9 cellular contexts compared by ENCODE assay signal in genomic region chr17:6070895-6071511, GRCh38. TPM values are rescaled to one million over a fixed set of nuclear protein-coding genes. Genes with fewer than 3 reads are reported as not detected.
DNase-seq lines count a peak whose midpoint lies in the region; ATAC-seq, FAIRE-seq and TF ChIP-seq lines count a peak whose summit lies in the region.
"Had no signal": no experiment of that assay in that cellular context is flagged by ENCODE, and none has a peak within 500 bp of the region (broad histone marks: within the 10 kb centered on the region; RNA-seq: fewer than 3 reads in every experiment).

No MANE protein-coding gene starts in this region.

- H3K9me3 ChIP-seq in subcutaneous abdominal adipose tissue (ENCODE audit: control insufficient read depth in 5 of 5, low read length in 5 of 5) = no peaks in the 10 kb centered on the region

- in situ Hi-C loops in brain microvascular endothelial cell (cut with HindIII; ENCODE audit: low pct_ligation_motif_present, low sequenced_read_pairs) = no loop called here

- TF ChIP-seq CTCF in brain microvascular endothelial cell (IDR thresholded peaks at IDR 0.05; ENCODE audit: low read depth, low read length, missing control alignments) = no peak
- TF ChIP-seq CTCF in D721Med (IDR thresholded peaks at IDR 0.05; ENCODE audit: insufficient read depth, missing control alignments) = no peak

- peak overlapping the region in 2 of 5 donors; percentile 0 to 43 for H3K9ac ChIP-seq in subcutaneous abdominal adipose tissue (ENCODE audit: low read length in 5 of 5)

- H3K27ac ChIP-seq in brain microvascular endothelial cell (no peak overlapping the region), subcutaneous abdominal adipose tissue (ENCODE audit: low read depth, low read length) (no peak overlapping the region)
- H3K27ac ChIP-seq: C4-2B had no signal

- DNase-seq in NCI-H2081 (lab: John Stamatoyannopoulos, UW) = peak; percentile 15 to 16
- no peak for DNase-seq in NCI-H2081 treated with DMSO at 0.1 percent for 48 hours (lab: John Stamatoyannopoulos, UW)
- no peak for DNase-seq in brain microvascular endothelial cell
- peak; percentile 75 for DNase-seq in left kidney (ENCODE audit: low read depth, low spot score)
- DNase-seq in D721Med (ENCODE audit: insufficient read length, low spot score) = no peak

- H3K4me3 ChIP-seq in brain microvascular endothelial cell (ENCODE audit: low read depth, low read length) (peak overlapping the region; percentile 9), subcutaneous abdominal adipose tissue (ENCODE audit: low read depth in 1 of 5, low read length in 5 of 5) (peak overlapping the region; percentile 59 to 75 (median 71))

- no peak for ATAC-seq in esophagus mucosa
- ATAC-seq in GM19395 (IDR thresholded peaks at IDR 0.05; ENCODE audit: unreplicated experiment) = no peak

- FAIRE-seq in D721Med (lab: Jason Lieb, UNC) = no peak

- H3K36me3 ChIP-seq in brain microvascular endothelial cell (replicated peaks) (no peaks in the 10 kb centered on the region), subcutaneous abdominal adipose tissue (ENCODE audit: control insufficient read depth in 5 of 5, insufficient read depth in 5 of 5, low read length in 5 of 5) (no peaks in the 10 kb centered on the region)

- H3K27me3 ChIP-seq in brain microvascular endothelial cell (replicated peaks) = peaks cover 24% of the 10 kb centered on the region
- H3K27me3 ChIP-seq in subcutaneous abdominal adipose tissue (ENCODE audit: control insufficient read depth in 5 of 5, insufficient read depth in 4 of 5, low read length in 5 of 5) = peaks cover 9 to 44% (median 28%) of the 10 kb centered on the region in 5 donors

- H3K4me1 ChIP-seq in subcutaneous abdominal adipose tissue (ENCODE audit: control insufficient read depth in 5 of 5, insufficient read depth in 5 of 5, low read length in 5 of 5) = peaks cover 5 to 20% (median 15%) of the 10 kb centered on the region in 5 donors

RNA-seq across cellular contexts. Expression of gene WSCD1, which starts 0.8 kb away (rescaled TPM):
- 0.24 TPM for total RNA-seq in esophagus mucosa

Comparison
In these comparisons a context has a peak if more than half of its experiments do, and no peak if none do; other contexts are left out.
1. DNase-seq: peak in NCI-H2081 (2 of 2) and left kidney (single experiment); none in NCI-H2081 treated with DMSO at 0.1 percent for 48 hours (single experiment), brain microvascular endothelial cell (single experiment) and D721Med (single experiment).